Comparison of ENCODE assay signal across 4 cellular contexts in the genomic region with DNA sequence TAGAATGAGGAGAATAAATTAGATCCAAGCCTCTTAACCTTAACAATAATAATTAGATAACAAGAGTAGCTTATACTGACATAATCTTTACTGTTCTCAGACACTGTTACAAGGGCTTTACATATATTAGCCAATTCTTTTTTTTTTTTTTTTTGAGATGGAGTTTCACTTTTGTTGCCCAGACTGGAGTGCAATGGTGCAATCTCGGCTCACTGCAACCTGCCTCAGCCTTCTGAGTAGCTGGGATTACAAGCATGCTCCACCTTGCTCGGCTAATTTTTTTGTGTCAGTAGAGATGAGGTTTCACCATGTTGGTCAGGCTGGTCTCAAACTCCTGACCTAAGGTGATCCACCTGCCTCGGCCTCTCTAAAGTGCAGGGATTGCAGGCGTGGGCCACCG. TPM values are rescaled to one million over a fixed set of nuclear protein-coding genes. Genes with fewer than 3 reads are reported as not detected.
"Had no signal": no experiment of that assay in that cellular context is flagged by ENCODE, and none has a peak within 500 bp of the region (broad histone marks: within the 10 kb centered on the region; RNA-seq: fewer than 3 reads in every experiment).

No MANE protein-coding gene starts in this region.

RNA-seq across cellular contexts. Expression of a gene that starts 27.6 kb away (rescaled TPM):
- total RNA-seq: activated CD4-positive, alpha-beta T cell treated with anti-CD3 and anti-CD28 coated beads, Interleukin-2, amount 10 ng/mL, durations not matched to agents 7 days and 5 days; activated naive CD4-positive, alpha-beta T cell treated with anti-CD3 and anti-CD28 coated beads, Interleukin-2, amount 50 U/mL, for 72 hours; T-helper 2 cell treated with Interferon-gamma antibody and Interleukin-4, amounts not matched to agents 100 ng/mL and 5 ng/mL, for 36 hours had no signal
- polyA plus RNA-seq: SK-N-SH had no signal
